12 cellular contexts compared by ENCODE assay signal in the genomic region with DNA sequence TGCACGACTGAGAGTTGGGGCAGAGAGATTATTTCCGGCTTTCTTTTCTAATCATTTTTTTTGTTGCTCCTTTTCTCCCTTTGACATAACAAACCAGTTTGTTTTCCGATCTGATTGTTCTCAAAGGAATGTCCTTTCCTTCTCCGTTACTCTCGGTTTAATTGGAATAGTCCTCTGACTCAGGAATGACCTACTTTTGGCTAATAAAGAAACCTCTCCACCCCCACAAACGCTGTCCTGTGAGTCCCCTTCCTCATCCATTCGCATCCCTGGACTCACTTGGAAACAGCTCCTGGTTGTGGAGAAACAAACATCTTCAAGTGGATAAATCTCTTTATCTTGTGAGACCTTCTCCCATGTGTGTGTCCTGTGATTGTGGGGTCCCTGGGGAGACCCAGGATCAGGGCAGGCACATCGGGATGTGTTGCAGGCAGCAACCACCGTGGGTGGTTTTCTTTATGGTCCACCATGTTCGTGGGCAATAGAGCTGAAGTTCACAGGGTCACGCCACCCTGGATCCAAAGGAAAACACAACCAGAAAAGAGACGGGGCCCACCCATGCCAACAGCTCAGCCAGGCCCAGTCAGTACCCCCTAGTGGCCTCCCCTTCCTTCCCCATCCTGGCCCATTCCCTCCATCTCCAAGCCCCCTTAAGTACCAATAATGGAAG. TPM values are rescaled to one million over a fixed set of nuclear protein-coding genes. Genes with fewer than 3 reads are reported as not detected.
DNase-seq lines count a peak whose midpoint lies in the region; ATAC-seq, FAIRE-seq and TF ChIP-seq lines count a peak whose summit lies in the region.
"Had no signal": no experiment of that assay in that cellular context is flagged by ENCODE, and none has a peak within 500 bp of the region (broad histone marks: within the 10 kb centered on the region; RNA-seq: fewer than 3 reads in every experiment).

No MANE protein-coding gene starts in this region.

- H2BK15ac ChIP-seq in neuronal stem cell (ENCODE audit: low read length): no peak overlapping the region

- no peak overlapping the region for H3K4ac ChIP-seq in neuronal stem cell (ENCODE audit: low read length)

- H3K9me3 ChIP-seq in Panc1 (ENCODE audit: control insufficient read depth, insufficient read depth, low read depth, low read length) (no peaks in the 10 kb centered on the region), neuronal stem cell (replicated peaks in 1 of 2; ENCODE audit: control insufficient read depth in 2 of 2, insufficient read depth in 1 of 2, low read depth in 1 of 2, low read length in 2 of 2) (peaks cover 0 to 2% of the 10 kb centered on the region in 2 donors)

- no peak for FAIRE-seq in HTR-8/SVneo (lab: Jason Lieb, UNC)

- no peak overlapping the region for H3K9ac ChIP-seq in neuronal stem cell (ENCODE audit: low read depth, low read length, poor library complexity)

- no peaks in the 10 kb centered on the region for H3K79me1 ChIP-seq in neuronal stem cell (ENCODE audit: low read depth, low read length)

- H3K27me3 ChIP-seq in BJ (ENCODE audit: control insufficient read depth, insufficient read depth, low read length) (no peaks in the 10 kb centered on the region), Panc1 (ENCODE audit: control insufficient read depth, insufficient read depth, low read length) (no peaks in the 10 kb centered on the region), neuronal stem cell (ENCODE audit: control insufficient read depth in 3 of 3, insufficient read depth in 3 of 3, low read depth in 1 of 3, low read length in 3 of 3) (no peaks in the 10 kb centered on the region)

- H3K4me3 ChIP-seq in BJ (ENCODE audit: low read depth, low read length): no peak overlapping the region
- no peak overlapping the region for H3K4me3 ChIP-seq in Panc1 (ENCODE audit: low read depth in 2 of 2, low read length in 2 of 2)
- H3K4me3 ChIP-seq in neuronal stem cell (ENCODE audit: low read length in 2 of 2): no peak overlapping the region

- intact Hi-C loops in Panc1 (cut with micrococcal nuclease; ENCODE audit: unreplicated experiment): no loop called here

- CTCF ChIA-PET in BJ (lab: Yijun Ruan, JAX): no interaction called here
- CTCF ChIA-PET in Panc1 (lab: Charles Lee): interaction anchor here (0.7 to 0.8 kb wide), 2 partner anchors 9 to 86 kb away, joined by 3 read pairs; no protein-coding TSS in a partner anchor

- no peak overlapping the region for H3K14ac ChIP-seq in neuronal stem cell (ENCODE audit: low read length)

- H2BK12ac ChIP-seq in neuronal stem cell (ENCODE audit: low read length): no peak overlapping the region

- H4K8ac ChIP-seq in neuronal stem cell (ENCODE audit: low read depth, low read length): no peak overlapping the region

- BruUV-seq in Panc1 (replicated peaks; lab: Mats Ljungman, UMichigan): no TSS peak

- H2BK5ac ChIP-seq in neuronal stem cell (ENCODE audit: low read length): no peak overlapping the region

- no peak for TF ChIP-seq CTCF in BJ (IDR thresholded peaks at IDR 0.05; ENCODE audit: insufficient read depth, low read depth, low read length)
- TF ChIP-seq CTCF in Panc1 (IDR thresholded peaks at IDR 0.05): no peak

- no peak overlapping the region for H4K91ac ChIP-seq in neuronal stem cell (ENCODE audit: low read depth, low read length, poor library complexity)

- DNase-seq in BJ (ENCODE audit: low read depth): peak; percentile 38
- DNase-seq in Panc1 (ENCODE audit: low read depth, low spot score): no peak
- peak; percentile 28 for DNase-seq in dedifferentiated amniotic fluid mesenchymal stem cell (ENCODE audit: extremely low spot score)
- DNase-seq in neuronal stem cell (ENCODE audit: low spot score): no peak
- DNase-seq in NCI-H1417 treated with DMSO at 0.1 percent for 48 hours (lab: John Stamatoyannopoulos, UW): no peak
- no peak for DNase-seq in HTR-8/SVneo (ENCODE audit: insufficient read length, low spot score)
- DNase-seq in anterior cingulate cortex (lab: John Stamatoyannopoulos, UW): no peak
- DNase-seq: activated naive CD4-positive, alpha-beta T cell treated with Interleukin-2 at 50 U/mL for 16 hours; CD4-positive, alpha-beta memory T cell; NCI-H2081; OCI-M1 had no signal

- H3K18ac ChIP-seq in neuronal stem cell (ENCODE audit: low read length): no peak overlapping the region

- in situ Hi-C loops in Panc1 (cut with HindIII; ENCODE audit: low pct_unique_long_range_greater_than_20kb, low sequenced_read_pairs): no loop called here

- H3K4me1 ChIP-seq in Panc1 (ENCODE audit: control insufficient read depth, insufficient read depth, low read length) (peaks cover 8% of the 10 kb centered on the region; the same call in 1 of the 2 replicates), neuronal stem cell (ENCODE audit: control insufficient read depth in 2 of 2, insufficient read depth in 1 of 2, low read depth in 1 of 2, low read length in 2 of 2) (peaks cover 0 to 14% of the 10 kb centered on the region in 2 donors)

- H3K36me3 ChIP-seq in BJ (ENCODE audit: control insufficient read depth, insufficient read depth, low read length): no peaks in the 10 kb centered on the region
- no peaks in the 10 kb centered on the region for H3K36me3 ChIP-seq in Panc1 (ENCODE audit: control insufficient read depth, insufficient read depth, low read length)
- no peaks in the 10 kb centered on the region for H3K36me3 ChIP-seq in neuronal stem cell (replicated peaks in 1 of 2; ENCODE audit: control insufficient read depth in 2 of 2, insufficient read depth in 2 of 2, low read length in 2 of 2)

- no peak overlapping the region for H2AFZ ChIP-seq in neuronal stem cell (ENCODE audit: low read length)

- no peak overlapping the region for H3K23ac ChIP-seq in neuronal stem cell (ENCODE audit: low read depth, low read length, poor library complexity)

- peak overlapping the region; percentile 11 for H3K4me2 ChIP-seq in neuronal stem cell (ENCODE audit: insufficient read depth, low read length, poor library complexity, severe bottlenecking)

- H2AK5ac ChIP-seq in neuronal stem cell (ENCODE audit: low read depth, low read length): no peak overlapping the region

- POLR2A ChIA-PET in BJ (lab: Charles Lee): no interaction called here
- POLR2A ChIA-PET in Panc1 (lab: Charles Lee): no interaction called here

- peak; percentile 59 for ATAC-seq in Panc1
- ATAC-seq in HG03469 (IDR thresholded peaks at IDR 0.05; ENCODE audit: unreplicated experiment): no peak

- no peak overlapping the region for H2BK120ac ChIP-seq in neuronal stem cell (ENCODE audit: low read depth, low read length)

- H3K27ac ChIP-seq in Panc1 (ENCODE audit: low read length) (peak overlapping the region; percentile 34; the same call in 1 of the 2 replicates), neuronal stem cell (replicated peaks; ENCODE audit: low read length) (no peak overlapping the region)

- no CpG with 5 or more reads among the region's 12 CpGs for WGBS in neuronal stem cell (ENCODE audit: extremely low coverage in 2 of 2, insufficient read length in 2 of 2, insufficient replicate concordance in 1 of 2), 2 donors

RNA-seq across cellular contexts. Expression of a gene that starts 45.2 kb away (rescaled TPM):
- 71.1 and 73.6 TPM in 2 replicates for polyA plus RNA-seq in BJ (2011; rRNA removed)
- 72.5 and 76.5 TPM in 2 replicates for polyA minus RNA-seq in BJ (2011; rRNA and poly(A)+ RNA removed)
- 56.3 TPM for total RNA-seq in Panc1 (2021; ENCODE audit: unreplicated experiment)
- polyA plus RNA-seq in Panc1 (2012; ENCODE audit: insufficient read length): 74.0 TPM
- polyA plus RNA-seq in neuronal stem cell (2013, experiment 1 of 2): 43.4 TPM
- polyA plus RNA-seq in neuronal stem cell (2013, experiment 2 of 2): 43.4 TPM

Comparison
In these comparisons a context has a peak if more than half of its experiments do, and no peak if none do; other contexts are left out.
1. DNase-seq: peak in BJ (single experiment) and dedifferentiated amniotic fluid mesenchymal stem cell (single experiment); none in Panc1 (single experiment), neuronal stem cell (single experiment), NCI-H1417 treated with DMSO at 0.1 percent for 48 hours (single experiment), HTR-8/SVneo (single experiment) and anterior cingulate cortex (0 of 58).